In the genomic region with DNA sequence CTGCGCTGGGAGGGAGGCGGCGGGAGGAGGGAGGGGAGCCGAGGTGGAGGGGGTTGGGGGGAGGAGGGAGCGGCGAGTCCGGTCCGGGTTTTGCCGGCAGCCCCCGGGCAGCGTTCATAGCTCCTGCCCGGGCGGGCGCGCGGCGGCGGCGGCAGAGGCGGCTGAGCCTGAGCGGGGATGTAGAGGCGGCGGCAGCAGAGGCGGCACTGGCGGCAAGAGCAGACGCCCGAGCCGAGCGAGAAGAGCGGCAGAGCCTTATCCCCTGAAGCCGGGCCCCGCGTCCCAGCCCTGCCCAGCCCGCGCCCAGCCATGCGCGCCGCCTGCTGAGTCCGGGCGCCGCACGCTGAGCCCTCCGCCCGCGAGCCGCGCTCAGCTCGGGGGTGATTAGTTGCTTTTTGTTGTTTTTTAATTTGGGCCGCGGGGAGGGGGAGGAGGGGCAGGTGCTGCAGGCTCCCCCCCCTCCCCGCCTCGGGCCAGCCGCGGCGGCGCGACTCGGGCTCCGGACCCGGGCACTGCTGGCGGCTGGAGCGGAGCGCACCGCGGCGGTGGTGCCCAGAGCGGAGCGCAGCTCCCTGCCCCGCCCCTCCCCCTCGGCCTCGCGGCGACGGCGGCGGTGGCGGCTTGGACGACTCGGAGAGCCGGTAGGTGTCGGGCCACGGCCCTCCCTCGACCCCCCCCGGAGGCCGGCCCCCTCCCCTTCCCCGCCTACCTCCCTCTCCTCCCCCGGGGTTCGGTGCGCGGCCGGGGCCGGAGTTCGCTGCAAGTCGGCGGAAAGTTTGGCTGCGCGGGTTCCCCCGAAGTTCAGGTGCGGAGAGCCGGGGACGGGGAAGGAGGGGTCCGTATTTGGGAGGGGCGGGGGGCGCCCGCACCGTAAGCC, we compare ENCODE assay signal across 8 cellular contexts. TPM values are rescaled to one million over a fixed set of nuclear protein-coding genes. Genes with fewer than 3 reads are reported as not detected.
A peak's percentile ranks its signal among the peaks of the same experiment; 100 is the strongest.
DNase-seq lines count a peak whose midpoint lies in the region; ATAC-seq and TF ChIP-seq lines count a peak whose summit lies in the region.

TSS of gene CXXC5 (plus strand) at position 145 of the 877 bp plus-strand sequence. CDS start 32,175 bp downstream, outside the sequence.

- H3K27me3 Mint-ChIP-seq in activated CD8-positive, alpha-beta memory T cell treated with anti-CD3 and anti-CD28 coated beads, Interleukin-2, amount 10 ng/mL, durations not matched to agents 7 days and 5 days: peaks cover 66% of the 10 kb centered on the region

- H3K9ac ChIP-seq in subcutaneous abdominal adipose tissue (ENCODE audit: low read length in 5 of 5): peak within 1 kb of the TSS in 4 of 5 donors; percentile 74 to 87 (median 80)

- peak within 1 kb of the TSS; percentile 95 for H3K27ac ChIP-seq in subcutaneous abdominal adipose tissue (ENCODE audit: low read depth, low read length)

- no peaks in the 10 kb centered on the region for H3K36me3 ChIP-seq in subcutaneous abdominal adipose tissue (ENCODE audit: control insufficient read depth in 5 of 5, insufficient read depth in 5 of 5, low read length in 5 of 5)

- H3K4me3 ChIP-seq in subcutaneous abdominal adipose tissue (ENCODE audit: low read depth in 1 of 5, low read length in 5 of 5): peak within 1 kb of the TSS; percentile 57 to 88 (median 80)

- H3K4me3 Mint-ChIP-seq in activated CD8-positive, alpha-beta memory T cell treated with anti-CD3 and anti-CD28 coated beads, Interleukin-2, amount 10 ng/mL, durations not matched to agents 7 days and 5 days: peak within 1 kb of the TSS; percentile 57

- H3K4me1 ChIP-seq in subcutaneous abdominal adipose tissue (ENCODE audit: control insufficient read depth in 5 of 5, insufficient read depth in 5 of 5, low read length in 5 of 5): peaks cover 13 to 71% (median 63%) of the 10 kb centered on the region in 5 donors

- DNase-seq in NCI-H2081 (lab: John Stamatoyannopoulos, UW): peak; percentile 60 to 70
- no peak for DNase-seq in NCI-H2081 treated with DMSO at 0.1 percent for 48 hours (lab: John Stamatoyannopoulos, UW)
- DNase-seq in NCI-H510A treated with DMSO at 0.1 percent for 48 hours (lab: John Stamatoyannopoulos, UW): peak; percentile 57
- DNase-seq in activated CD8-positive, alpha-beta memory T cell treated with anti-CD3 and anti-CD28 coated beads, Interleukin-2, amount 10 ng/mL, durations not matched to agents 7 days and 5 days: peak; percentile 66
- DNase-seq in erythroblast (lab: John Stamatoyannopoulos, UW): peak; percentile 88 to 92
- DNase-seq in midbrain (lab: John Stamatoyannopoulos, UW): peak; percentile 91

- H3K36me3 Mint-ChIP-seq in activated CD8-positive, alpha-beta memory T cell treated with anti-CD3 and anti-CD28 coated beads, Interleukin-2, amount 10 ng/mL, durations not matched to agents 7 days and 5 days: no peaks in the 10 kb centered on the region

- CTCF ChIA-PET in activated CD8-positive, alpha-beta memory T cell treated with anti-CD3 and anti-CD28 coated beads, Interleukin-2, amount 10 ng/mL, durations not matched to agents 7 days and 5 days (lab: Charles Lee): interaction anchor here (0.6 to 9.0 kb wide), 8 partner anchors 13 to 461 kb away, joined by 3 to 109 read pairs (median 4); no protein-coding TSS in a partner anchor

- H3K9me3 Mint-ChIP-seq in activated CD8-positive, alpha-beta memory T cell treated with anti-CD3 and anti-CD28 coated beads, Interleukin-2, amount 10 ng/mL, durations not matched to agents 7 days and 5 days (ENCODE audit: low read depth): no peaks in the 10 kb centered on the region

- no peaks in the 10 kb centered on the region for H3K9me3 ChIP-seq in subcutaneous abdominal adipose tissue (ENCODE audit: control insufficient read depth in 5 of 5, low read length in 5 of 5)

- ATAC-seq in HG02973 (IDR thresholded peaks at IDR 0.05; ENCODE audit: unreplicated experiment): peak; percentile 17
- peak; percentile 59 for ATAC-seq in activated CD8-positive, alpha-beta memory T cell treated with anti-CD3 and anti-CD28 coated beads, Interleukin-2, amount 10 ng/mL, durations not matched to agents 7 days and 5 days

- peaks cover 54% of the 10 kb centered on the region for H3K4me1 Mint-ChIP-seq in activated CD8-positive, alpha-beta memory T cell treated with anti-CD3 and anti-CD28 coated beads, Interleukin-2, amount 10 ng/mL, durations not matched to agents 7 days and 5 days

- peak; percentile 69 for TF ChIP-seq POLR2A in erythroblast (IDR thresholded peaks at IDR 0.05; ENCODE audit: low read length)

- no peak within 1 kb of the TSS for H3K27ac Mint-ChIP-seq in activated CD8-positive, alpha-beta memory T cell treated with anti-CD3 and anti-CD28 coated beads, Interleukin-2, amount 10 ng/mL, durations not matched to agents 7 days and 5 days

- no peaks in the 10 kb centered on the region for H3K27me3 ChIP-seq in subcutaneous abdominal adipose tissue (ENCODE audit: control insufficient read depth in 5 of 5, insufficient read depth in 4 of 5, low read length in 5 of 5)

RNA-seq across cellular contexts. Expression of gene CXXC5, which starts in this region (rescaled TPM):
- 1 to 10 TPM; 1.8 to 4.1 TPM for total RNA-seq in activated CD8-positive, alpha-beta memory T cell treated with anti-CD3 and anti-CD28 coated beads, Interleukin-2, amount 10 ng/mL, durations not matched to agents 7 days and 5 days
